14 cellular contexts compared by ENCODE assay signal in the genomic region with DNA sequence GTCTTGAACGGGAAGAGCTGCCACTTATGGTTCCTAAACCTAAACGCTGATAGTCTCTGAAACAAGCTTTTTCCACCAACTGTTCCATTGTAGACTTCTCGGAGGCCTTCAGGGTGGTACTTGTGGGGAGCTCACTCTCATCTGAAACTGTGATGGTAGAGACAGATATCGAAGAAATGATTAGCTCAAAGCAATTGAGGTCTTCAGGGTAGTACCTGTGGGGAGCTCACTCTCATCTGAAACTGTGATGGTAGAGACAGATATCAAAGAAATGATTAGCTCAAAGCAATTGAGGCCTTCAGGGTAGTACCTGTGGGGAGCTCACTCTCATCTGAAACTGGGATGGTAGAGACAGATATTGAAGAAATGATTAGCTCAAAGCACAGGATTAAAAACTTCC.
DNase-seq lines count a peak whose midpoint lies in the region; ATAC-seq lines count a peak whose summit lies in the region.
"Had no signal": no experiment of that assay in that cellular context is flagged by ENCODE, and none has a peak within 500 bp of the region (broad histone marks: within the 10 kb centered on the region; RNA-seq: fewer than 3 reads in every experiment).

No MANE protein-coding gene starts in this region.

- no peak overlapping the region for H3K27ac ChIP-seq in substantia nigra (ENCODE audit: low read depth, low read length, poor library complexity, severe bottlenecking)
- H3K27ac ChIP-seq: neutrophil had no signal

- H3K4me3 Mint-ChIP-seq in activated naive CD8-positive, alpha-beta T cell treated with anti-CD3 and anti-CD28 coated beads, Interleukin-2, amount 50 U/mL, for 24 hours, result peak overlapping the region; percentile 52

- H3K4me1 Mint-ChIP-seq in activated naive CD8-positive, alpha-beta T cell treated with anti-CD3 and anti-CD28 coated beads, Interleukin-2, amount 50 U/mL, for 24 hours, result peaks cover 53% of the 10 kb centered on the region

- peak; percentile 9 for DNase-seq in stimulated activated CD4-positive, alpha-beta T cell treated with anti-CD3 and anti-CD28 coated beads, Interleukin-15, amount 100 ng/mL, for 24 hours
- no peak for DNase-seq in stimulated activated CD4-positive, alpha-beta T cell treated with anti-CD3 and anti-CD28 coated beads, Interleukin-2, amount 100 ng/mL, for 24 hours
- DNase-seq in activated naive CD8-positive, alpha-beta T cell treated with anti-CD3 and anti-CD28 coated beads, Interleukin-2, amount 50 U/mL, for 24 hours, result no peak
- DNase-seq in substantia nigra (lab: John Stamatoyannopoulos, UW) (no peak), NCI-H1930 (lab: John Stamatoyannopoulos, UW) (no peak), NCI-H1417 treated with DMSO at 0.1 percent for 48 hours (lab: John Stamatoyannopoulos, UW) (no peak)
- DNase-seq: effector CD8-positive, alpha-beta T cell; glutamatergic neuron; NCI-H524 treated with DMSO at 0.1 percent for 48 hours; uterus had no signal

- H3K9me3 Mint-ChIP-seq in activated naive CD8-positive, alpha-beta T cell treated with anti-CD3 and anti-CD28 coated beads, Interleukin-2, amount 50 U/mL, for 24 hours, result peaks cover 6% of the 10 kb centered on the region

- peak overlapping the region; percentile 89 for H3K27ac Mint-ChIP-seq in activated naive CD8-positive, alpha-beta T cell treated with anti-CD3 and anti-CD28 coated beads, Interleukin-2, amount 50 U/mL, for 24 hours

- H3K27me3 Mint-ChIP-seq in activated naive CD8-positive, alpha-beta T cell treated with anti-CD3 and anti-CD28 coated beads, Interleukin-2, amount 50 U/mL, for 24 hours, result no peaks in the 10 kb centered on the region

- ATAC-seq in HG03432 (IDR thresholded peaks at IDR 0.05; ENCODE audit: unreplicated experiment) (peak; percentile 53), HG02970 (IDR thresholded peaks at IDR 0.05; ENCODE audit: low FRiP score, unreplicated experiment) (no peak)
- peak; percentile 83 for ATAC-seq in activated naive CD8-positive, alpha-beta T cell treated with anti-CD3 and anti-CD28 coated beads, Interleukin-2, amount 50 U/mL, for 24 hours
- ATAC-seq: SK-N-SH treated with all-trans-retinoic acid at 6 μM for 48 hours had no signal

- peaks cover 18% of the 10 kb centered on the region for H3K36me3 Mint-ChIP-seq in activated naive CD8-positive, alpha-beta T cell treated with anti-CD3 and anti-CD28 coated beads, Interleukin-2, amount 50 U/mL, for 24 hours (ENCODE audit: low read depth)
